Comparison of ENCODE assay signal across 16 cellular contexts in genomic region chr11:111162306-111162705, GRCh38.
A peak's percentile ranks its signal among the peaks of the same experiment; 100 is the strongest.
DNase-seq lines count a peak whose midpoint lies in the region; ATAC-seq, FAIRE-seq and TF ChIP-seq lines count a peak whose summit lies in the region.
"Had no signal": no experiment of that assay in that cellular context is flagged by ENCODE, and none has a peak within 500 bp of the region (broad histone marks: within the 10 kb centered on the region; RNA-seq: fewer than 3 reads in every experiment).

No MANE protein-coding gene starts in this region.

- H2AK9ac ChIP-seq in IMR-90 (replicated peaks; ENCODE audit: low read depth, low read length, poor library complexity): no peak overlapping the region

- no peak overlapping the region for H3K14ac ChIP-seq in IMR-90 (replicated peaks; ENCODE audit: low read depth, low read length)

- H2AK5ac ChIP-seq in IMR-90 (ENCODE audit: low read depth, low read length): no peak overlapping the region

- H3K4ac ChIP-seq in IMR-90 (ENCODE audit: low read depth, low read length): no peak overlapping the region

- H3K56ac ChIP-seq in IMR-90 (ENCODE audit: extremely low read depth, insufficient read depth, low read length): no peak overlapping the region

- H2AFZ ChIP-seq in IMR-90 (replicated peaks; ENCODE audit: low read length, poor library complexity) (no peak overlapping the region), astrocyte (ENCODE audit: low read depth, low read length) (no peak overlapping the region)

- H3K4me3 Mint-ChIP-seq in astrocyte (ENCODE audit: unreplicated experiment): no peak overlapping the region
- H3K4me3 Mint-ChIP-seq: activated CD8-positive, alpha-beta memory T cell treated with anti-CD3 and anti-CD28 coated beads, Interleukin-2, amount 10 ng/mL, durations not matched to agents 7 days and 5 days; natural killer cell had no signal

- H3K9me1 ChIP-seq in IMR-90 (ENCODE audit: insufficient read depth, low read length): no peaks in the 10 kb centered on the region

- dilution Hi-C loops in IMR-90 (cut with HindIII; ENCODE audit: low sequenced_read_pairs, unreplicated experiment): no loop called here

- no TSS peak for BruUV-seq in IMR-90 (replicated peaks; lab: Mats Ljungman, UMichigan)

- no peak overlapping the region for H4K5ac ChIP-seq in IMR-90 (ENCODE audit: low read depth, low read length)

- TF ChIP-seq RAD21 in IMR-90 (IDR thresholded peaks at IDR 0.05; ENCODE audit: low read length): no peak

- H3K27me3 ChIP-seq in IMR-90 (ENCODE audit: control insufficient read depth, insufficient read depth, low read length) (no peaks in the 10 kb centered on the region), astrocyte (ENCODE audit: insufficient read depth, low read length) (peaks cover 2% of the 10 kb centered on the region)
- H3K27me3 ChIP-seq: suprapubic skin had no signal

- H3K9ac ChIP-seq in IMR-90 (ENCODE audit: low read depth, low read length) (no peak overlapping the region), astrocyte (ENCODE audit: low read length) (no peak overlapping the region)

- peak; percentile 59 for DNase-seq in IMR-90
- DNase-seq in astrocyte (ENCODE audit: low read depth): peak; percentile 32
- peak; percentile 6 for DNase-seq in fibroblast of villous mesenchyme (ENCODE audit: low read depth)
- no peak for DNase-seq in NCI-H524 (lab: John Stamatoyannopoulos, UW)
- DNase-seq in urothelium cell line (ENCODE audit: low spot score): no peak
- no peak for DNase-seq in left cardiac atrium
- DNase-seq: activated CD8-positive, alpha-beta memory T cell treated with anti-CD3 and anti-CD28 coated beads, Interleukin-2, amount 10 ng/mL, durations not matched to agents 7 days and 5 days; natural killer cell; NCI-H1436 treated with DMSO at 0.1 percent for 48 hours had no signal

- FAIRE-seq in astrocyte (lab: Jason Lieb, UNC) (no peak), urothelium cell line (lab: Jason Lieb, UNC) (no peak)
- FAIRE-seq: HTR-8/SVneo, RCC 7860 had no signal

- H2BK20ac ChIP-seq in IMR-90 (ENCODE audit: low read depth, low read length): no peak overlapping the region

- no peak overlapping the region for H2BK15ac ChIP-seq in IMR-90 (ENCODE audit: low read depth, low read length)

- H3K4me1 Mint-ChIP-seq in astrocyte (ENCODE audit: low read depth, unreplicated experiment): no peaks in the 10 kb centered on the region
- H3K4me1 Mint-ChIP-seq: activated CD8-positive, alpha-beta memory T cell treated with anti-CD3 and anti-CD28 coated beads, Interleukin-2, amount 10 ng/mL, durations not matched to agents 7 days and 5 days; natural killer cell had no signal

- no peak overlapping the region for H3K23ac ChIP-seq in IMR-90 (ENCODE audit: low read depth, low read length)

- H3K27ac Mint-ChIP-seq in astrocyte (ENCODE audit: unreplicated experiment): no peak overlapping the region
- H3K27ac Mint-ChIP-seq: activated CD8-positive, alpha-beta memory T cell treated with anti-CD3 and anti-CD28 coated beads, Interleukin-2, amount 10 ng/mL, durations not matched to agents 7 days and 5 days; natural killer cell; progenitor cell of endocrine pancreas had no signal

- H3K79me2 ChIP-seq in astrocyte (ENCODE audit: insufficient read depth, low read length): no peaks in the 10 kb centered on the region

- H2BK5ac ChIP-seq in IMR-90 (ENCODE audit: low read depth, low read length, poor library complexity, severe bottlenecking): no peak overlapping the region

- TF ChIP-seq CTCF in IMR-90 (conservative IDR thresholded peaks at IDR 0.05; ENCODE audit: low read depth, low read length): 0 out of 2 replicates have a peak, but pooled peaks have one; percentile 3
- no peak for TF ChIP-seq CTCF in astrocyte (IDR thresholded peaks at IDR 0.05; ENCODE audit: insufficient read depth, low read depth, low read length)
- TF ChIP-seq CTCF in fibroblast of villous mesenchyme (IDR thresholded peaks at IDR 0.05; ENCODE audit: insufficient read depth, low read depth, low read length): no peak

- no peaks in the 10 kb centered on the region for H3K9me3 Mint-ChIP-seq in astrocyte (ENCODE audit: unreplicated experiment)

- H4K8ac ChIP-seq in IMR-90 (ENCODE audit: low read depth in 2 of 2, low read length in 2 of 2): no peak overlapping the region

- H2BK120ac ChIP-seq in IMR-90 (ENCODE audit: low read depth, low read length): no peak overlapping the region

- H3K36me3 ChIP-seq in IMR-90 (ENCODE audit: control insufficient read depth, insufficient read depth, low read length) (no peaks in the 10 kb centered on the region), astrocyte (ENCODE audit: insufficient read depth, low read length) (no peaks in the 10 kb centered on the region)
- H3K36me3 ChIP-seq: suprapubic skin had no signal

- no peaks in the 10 kb centered on the region for H3K36me3 Mint-ChIP-seq in astrocyte (ENCODE audit: low read depth, unreplicated experiment)
- H3K36me3 Mint-ChIP-seq: activated CD8-positive, alpha-beta memory T cell treated with anti-CD3 and anti-CD28 coated beads, Interleukin-2, amount 10 ng/mL, durations not matched to agents 7 days and 5 days; natural killer cell had no signal

- H3K4me2 ChIP-seq in IMR-90 (ENCODE audit: low read depth, low read length): no peak overlapping the region
- no peak overlapping the region for H3K4me2 ChIP-seq in astrocyte (ENCODE audit: low read length)

- H3K4me3 ChIP-seq in IMR-90 (ENCODE audit: insufficient read depth, low read depth, low read length) (no peak overlapping the region), astrocyte (ENCODE audit: insufficient read depth, low read depth, low read length) (no peak overlapping the region), fibroblast of villous mesenchyme (ENCODE audit: low read depth, low read length) (no peak overlapping the region)
- H3K4me3 ChIP-seq: coronary artery, suprapubic skin had no signal

- no peaks in the 10 kb centered on the region for H3K79me1 ChIP-seq in IMR-90 (ENCODE audit: low read depth in 1 of 2, low read length in 2 of 2)

- peak; percentile 65 for ATAC-seq in IMR-90 (ENCODE audit: low read depth)
- ATAC-seq in left cardiac atrium: no peak
- ATAC-seq in GM21529 (IDR thresholded peaks at IDR 0.05; ENCODE audit: unreplicated experiment): no peak
- ATAC-seq: activated CD8-positive, alpha-beta memory T cell treated with anti-CD3 and anti-CD28 coated beads, Interleukin-2, amount 10 ng/mL, durations not matched to agents 7 days and 5 days; natural killer cell had no signal

- H3K18ac ChIP-seq in IMR-90 (ENCODE audit: low read depth, low read length): no peak overlapping the region

- no peaks in the 10 kb centered on the region for H3K9me3 ChIP-seq in IMR-90 (ENCODE audit: control insufficient read depth, insufficient read depth, low read length)
- H3K9me3 ChIP-seq in astrocyte (ENCODE audit: insufficient read depth, low read depth, low read length): no peaks in the 10 kb centered on the region
- H3K9me3 ChIP-seq: suprapubic skin had no signal

- intact Hi-C loops in IMR-90 (cut with micrococcal nuclease): no loop called here
- intact Hi-C loops in left cardiac atrium (cut with DNase I): no loop called here

- in situ Hi-C loops in IMR-90 (cut with MboI; ENCODE audit: low sequenced_read_pairs): no loop called here

- H4K91ac ChIP-seq in IMR-90 (ENCODE audit: insufficient read depth, low read depth, low read length): no peak overlapping the region

- H3K4me1 ChIP-seq in IMR-90 (ENCODE audit: control insufficient read depth, insufficient read depth, low read length) (no peaks in the 10 kb centered on the region), astrocyte (ENCODE audit: insufficient read depth, low read length) (no peaks in the 10 kb centered on the region)
- H3K4me1 ChIP-seq: suprapubic skin had no signal

- no peak overlapping the region for H3K27ac ChIP-seq in IMR-90 (ENCODE audit: insufficient read depth, low read length)
- H3K27ac ChIP-seq in astrocyte (ENCODE audit: low read depth, low read length): no peak overlapping the region
- H3K27ac ChIP-seq: C4-2B, coronary artery, suprapubic skin had no signal

- POLR2A ChIA-PET in IMR-90 (lab: Charles Lee; ENCODE audit: unreplicated experiment): no interaction called here

- no CpG with 5 or more reads among the region's 1 CpG for WGBS in IMR-90 (ENCODE audit: extremely low coverage in 2 of 2, insufficient read length in 1 of 2), 2 experiments

- no peaks in the 10 kb centered on the region for H3K27me3 Mint-ChIP-seq in astrocyte (ENCODE audit: low read depth, unreplicated experiment)
- H3K27me3 Mint-ChIP-seq: progenitor cell of endocrine pancreas had no signal

- TF ChIP-seq POLR2A in IMR-90 (IDR thresholded peaks at IDR 0.05; ENCODE audit: low read depth, low read length): no peak

- CTCF ChIA-PET in IMR-90 (lab: Yijun Ruan, JAX): interaction anchor here (0.5 to 1.1 kb wide), 2 partner anchors 17 to 19 kb away, joined by 3 read pairs; no protein-coding TSS in a partner anchor

- no peaks in the 10 kb centered on the region for H4K20me1 ChIP-seq in IMR-90 (ENCODE audit: insufficient read depth, low read length)
- no peaks in the 10 kb centered on the region for H4K20me1 ChIP-seq in astrocyte (ENCODE audit: insufficient read depth, low read length)

TF ChIP-seq in IMR-90, 13 proteins besides CTCF, POLR2A, EP300 and RAD21:
- no peak for TF ChIP-seq RFX5 (IDR thresholded peaks at IDR 0.05; ENCODE audit: low read depth, low read length)
- no peak for TF ChIP-seq FOS (IDR thresholded peaks at IDR 0.05; ENCODE audit: low read depth, low read length)
- no peak for TF ChIP-seq MAFK (IDR thresholded peaks at IDR 0.05; ENCODE audit: low read depth, low read length)
- no peak for TF ChIP-seq RCOR1 (IDR thresholded peaks at IDR 0.05; ENCODE audit: insufficient replicate concordance, low read length)
- no peak for TF ChIP-seq NFE2L2 (IDR thresholded peaks at IDR 0.05; ENCODE audit: low read depth, low read length)

Comparison
In these comparisons a context has a peak if more than half of its experiments do, and no peak if none do; other contexts are left out.
1. DNase-seq: peak in IMR-90 (single experiment), astrocyte (single experiment) and fibroblast of villous mesenchyme (single experiment); none in NCI-H524 (0 of 2), urothelium cell line (single experiment) and left cardiac atrium (single experiment).